Comparison of ENCODE assay signal across 1 cellular context in genomic region chr16:89145406-89146161, GRCh38.
TF ChIP-seq lines count a peak whose summit lies in the region.

No MANE protein-coding gene starts in this region.

TF ChIP-seq in IMR-90, 13 proteins besides CTCF, POLR2A, EP300 and RAD21 (continued from another document):
- no peak for TF ChIP-seq USF2 (IDR thresholded peaks at IDR 0.05; ENCODE audit: low read depth, low read length)
- TF ChIP-seq, protein P1, sequence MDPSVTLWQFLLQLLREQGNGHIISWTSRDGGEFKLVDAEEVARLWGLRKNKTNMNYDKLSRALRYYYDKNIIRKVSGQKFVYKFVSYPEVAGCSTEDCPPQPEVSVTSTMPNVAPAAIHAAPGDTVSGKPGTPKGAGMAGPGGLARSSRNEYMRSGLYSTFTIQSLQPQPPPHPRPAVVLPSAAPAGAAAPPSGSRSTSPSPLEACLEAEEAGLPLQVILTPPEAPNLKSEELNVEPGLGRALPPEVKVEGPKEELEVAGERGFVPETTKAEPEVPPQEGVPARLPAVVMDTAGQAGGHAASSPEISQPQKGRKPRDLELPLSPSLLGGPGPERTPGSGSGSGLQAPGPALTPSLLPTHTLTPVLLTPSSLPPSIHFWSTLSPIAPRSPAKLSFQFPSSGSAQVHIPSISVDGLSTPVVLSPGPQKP (IDR thresholded peaks at IDR 0.05; ENCODE audit: borderline replicate concordance, low read depth, low read length): no peak
